In genomic region chr11:124898711-124899110, GRCh38 we compare ENCODE assay signal across 9 cellular contexts. TPM values are rescaled to one million over a fixed set of nuclear protein-coding genes. Genes with fewer than 3 reads are reported as not detected.
DNase-seq lines count a peak whose midpoint lies in the region; ATAC-seq and TF ChIP-seq lines count a peak whose summit lies in the region.
"Had no signal": no experiment of that assay in that cellular context is flagged by ENCODE, and none has a peak within 500 bp of the region (broad histone marks: within the 10 kb centered on the region; RNA-seq: fewer than 3 reads in every experiment).

No MANE protein-coding gene starts in this region.

- H3K4me3 ChIP-seq in AG10803 (ENCODE audit: low read length) = no peak overlapping the region; the same call in 1 of the 2 replicates

- no peak overlapping the region for H3K27ac Mint-ChIP-seq in stimulated activated naive CD8-positive, alpha-beta T cell treated with anti-CD3 and anti-CD28 coated beads, Interleukin-15, amount 100 ng/mL, for 72 hours

- peaks cover 29% of the 10 kb centered on the region for H3K27me3 Mint-ChIP-seq in stimulated activated naive CD8-positive, alpha-beta T cell treated with anti-CD3 and anti-CD28 coated beads, Interleukin-15, amount 100 ng/mL, for 72 hours

- TF ChIP-seq CTCF in AG10803 (conservative IDR thresholded peaks at IDR 0.05; ENCODE audit: low read length) (no peak), omental fat pad (IDR thresholded peaks at IDR 0.05) (no peak)

- no peaks in the 10 kb centered on the region for H3K9me3 Mint-ChIP-seq in stimulated activated naive CD8-positive, alpha-beta T cell treated with anti-CD3 and anti-CD28 coated beads, Interleukin-15, amount 100 ng/mL, for 72 hours

- peak; percentile 17 for ATAC-seq in omental fat pad (ENCODE audit: low FRiP score)
- no peak for ATAC-seq in HG02642 (IDR thresholded peaks at IDR 0.05; ENCODE audit: poor library complexity, unreplicated experiment)
- ATAC-seq in GM18502 (IDR thresholded peaks at IDR 0.05; ENCODE audit: poor library complexity, unreplicated experiment) = no peak
- ATAC-seq in stimulated activated naive CD8-positive, alpha-beta T cell treated with anti-CD3 and anti-CD28 coated beads, Interleukin-15, amount 100 ng/mL, for 72 hours = no peak

- DNase-seq in AG10803 (ENCODE audit: low read depth) (peak; percentile 74), amygdala (lab: John Stamatoyannopoulos, UW) (peak in 34 of 56 donors; percentile 21 to 72 (median 44)), glomerular endothelial cell (ENCODE audit: extremely low read depth, low read depth, low spot score) (peak; percentile 78), omental fat pad (ENCODE audit: low spot score) (no peak)
- DNase-seq in stimulated activated naive CD4-positive, alpha-beta T cell treated with Interleukin-2 at 50 U/mL for 16 hours (lab: John Stamatoyannopoulos, UW) = no peak
- DNase-seq in stimulated activated naive CD8-positive, alpha-beta T cell treated with anti-CD3 and anti-CD28 coated beads, Interleukin-15, amount 100 ng/mL, for 72 hours = no peak
- DNase-seq: Karpas-422 had no signal

- no peak overlapping the region for H3K4me3 Mint-ChIP-seq in stimulated activated naive CD8-positive, alpha-beta T cell treated with anti-CD3 and anti-CD28 coated beads, Interleukin-15, amount 100 ng/mL, for 72 hours

- no peaks in the 10 kb centered on the region for H3K4me1 Mint-ChIP-seq in stimulated activated naive CD8-positive, alpha-beta T cell treated with anti-CD3 and anti-CD28 coated beads, Interleukin-15, amount 100 ng/mL, for 72 hours

RNA-seq across cellular contexts. Expression of gene ROBO4, which starts 1.0 kb away (rescaled TPM):
- total RNA-seq in glomerular endothelial cell = 605 and 785 TPM in 2 replicates
- 100 to 1,000 TPM in 1 of 4 donors, 10 to 100 TPM in 3; 31.7 to 152 (median 75.2) TPM for total RNA-seq in omental fat pad

RNA-seq across cellular contexts. Expression of gene HEPN1, which starts 20.3 kb away (rescaled TPM):
- 0.18 TPM in 1 of 2 replicates, not detected in the other for total RNA-seq in glomerular endothelial cell
- total RNA-seq in omental fat pad = under 1 TPM in 1 of 4 donors, not detected in 3; 0.56 TPM

RNA-seq across cellular contexts. Expression of gene ROBO3, which starts 33.5 kb away (rescaled TPM):
- total RNA-seq in glomerular endothelial cell (9.7 and 11.2 TPM in 2 replicates), omental fat pad (10 to 100 TPM; 24.5 to 71.5 (median 27.9) TPM)

RNA-seq across cellular contexts. Expression of gene HEPACAM, which starts 37.1 kb away (rescaled TPM):
- not detected in 2 replicates for total RNA-seq in glomerular endothelial cell
- total RNA-seq in omental fat pad = 10 to 100 TPM in 3 of 4 donors, 1 to 10 TPM in 1; 8.5 to 37.3 (median 21.3) TPM

RNA-seq across cellular contexts. Expression of gene CCDC15, which starts 55.3 kb away (rescaled TPM):
- total RNA-seq in glomerular endothelial cell (2.0 and 2.5 TPM in 2 replicates), omental fat pad (1 to 10 TPM in 3 of 4 donors, under 1 TPM in 1; 0.88 to 2.4 (median 1.1) TPM)

Comparison
In these comparisons a context has a peak if more than half of its experiments do, and no peak if none do; other contexts are left out.
1. DNase-seq: peak in AG10803 (single experiment), amygdala (34 of 56) and glomerular endothelial cell (single experiment); none in omental fat pad (single experiment), stimulated activated naive CD4-positive, alpha-beta T cell treated with Interleukin-2 at 50 U/mL for 16 hours (single experiment) and stimulated activated naive CD8-positive, alpha-beta T cell treated with anti-CD3 and anti-CD28 coated beads, Interleukin-15, amount 100 ng/mL, for 72 hours (0 of 2).